ENCODE assay signal across 8 cellular contexts in the genomic region with DNA sequence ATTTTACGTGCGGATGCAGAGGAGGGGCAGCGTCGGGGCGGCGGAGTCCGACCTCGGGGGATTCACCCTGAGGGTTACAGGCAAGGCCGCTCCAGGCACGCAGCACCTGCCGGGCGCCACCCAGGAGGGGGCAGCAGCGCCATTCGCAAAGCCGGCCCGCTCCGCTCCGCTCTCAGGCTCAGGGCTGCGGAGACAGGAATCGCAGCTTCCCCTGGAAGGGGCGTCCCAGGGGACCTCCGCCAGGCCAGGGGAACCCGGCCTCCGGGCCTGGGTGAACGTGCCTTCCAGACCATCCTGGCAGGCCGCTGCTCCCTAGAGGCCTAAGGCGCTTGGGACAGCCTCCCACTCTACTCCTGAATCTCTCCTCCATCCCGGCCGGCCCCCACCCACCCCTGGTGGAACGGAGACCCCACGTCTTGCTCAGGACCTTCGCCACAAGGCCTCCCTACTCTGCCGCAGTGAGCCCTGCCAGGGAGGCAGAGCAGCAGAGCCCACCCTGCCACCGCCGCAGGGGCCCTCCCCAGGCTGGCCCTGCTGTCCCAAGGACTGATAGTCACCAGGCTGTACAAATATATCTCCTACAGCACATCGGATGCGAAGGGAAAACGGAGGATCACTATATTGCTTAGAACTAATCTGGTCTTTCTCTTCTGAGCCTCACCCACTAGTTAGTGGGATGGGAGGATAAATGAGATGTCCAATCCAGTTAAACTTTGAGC.
DNase-seq lines count a peak whose midpoint lies in the region; ATAC-seq and TF ChIP-seq lines count a peak whose summit lies in the region.

No MANE protein-coding gene starts in this region.

- H2AFZ ChIP-seq in neuronal stem cell (ENCODE audit: low read length), result peak overlapping the region; percentile 40

- no peak overlapping the region for H2BK5ac ChIP-seq in neuronal stem cell (ENCODE audit: low read length)

- no peak overlapping the region for H3K4me2 ChIP-seq in neuronal stem cell (ENCODE audit: insufficient read depth, low read length, poor library complexity, severe bottlenecking)

- no peak overlapping the region for H4K8ac ChIP-seq in neuronal stem cell (ENCODE audit: low read depth, low read length)

- H3K4ac ChIP-seq in neuronal stem cell (ENCODE audit: low read length), result no peak overlapping the region

- H3K9me3 ChIP-seq in neuronal stem cell (replicated peaks in 1 of 2; ENCODE audit: control insufficient read depth in 2 of 2, insufficient read depth in 1 of 2, low read depth in 1 of 2, low read length in 2 of 2) (no peaks in the 10 kb centered on the region), testis (no peaks in the 10 kb centered on the region)

- intact Hi-C loops in testis (cut with DNase I; ENCODE audit: low total_unique reads), result no loop called here

- peak; percentile 92 for TF ChIP-seq CTCF in GM13976 (IDR thresholded peaks at IDR 0.05; ENCODE audit: borderline replicate concordance, control extremely low read depth, extremely low read depth, insufficient read depth, missing control alignments)
- peak; percentile 89 for TF ChIP-seq CTCF in fibroblast of the aortic adventitia (IDR thresholded peaks at IDR 0.05; ENCODE audit: insufficient read depth, low read length)
- TF ChIP-seq CTCF in testis (IDR thresholded peaks at IDR 0.05), result peak in 2 of 3 experiments; percentile 55 to 56

- ATAC-seq in HG02610 (IDR thresholded peaks at IDR 0.05; ENCODE audit: unreplicated experiment), result peak; percentile 87

- no peak overlapping the region for H3K27ac ChIP-seq in neuronal stem cell (replicated peaks; ENCODE audit: low read length)
- no peak overlapping the region for H3K27ac ChIP-seq in testis

- no peak overlapping the region for H3K4me3 ChIP-seq in fibroblast of the aortic adventitia (ENCODE audit: low read depth, low read length)
- no peak overlapping the region for H3K4me3 ChIP-seq in neuronal stem cell (ENCODE audit: low read length in 2 of 2)
- H3K4me3 ChIP-seq in testis, result peak overlapping the region; percentile 27 to 33

- H2BK12ac ChIP-seq in neuronal stem cell (ENCODE audit: low read length), result peak overlapping the region; percentile 49

- H2BK120ac ChIP-seq in neuronal stem cell (ENCODE audit: low read depth, low read length), result no peak overlapping the region

- no peak overlapping the region for H3K9ac ChIP-seq in neuronal stem cell (ENCODE audit: low read depth, low read length, poor library complexity)

- H3K27me3 ChIP-seq in neuronal stem cell (ENCODE audit: control insufficient read depth in 3 of 3, insufficient read depth in 3 of 3, low read depth in 1 of 3, low read length in 3 of 3), result peaks cover 0 to 11% (median 0%) of the 10 kb centered on the region in 3 experiments
- H3K27me3 ChIP-seq in testis, result no peaks in the 10 kb centered on the region

- H4K91ac ChIP-seq in neuronal stem cell (ENCODE audit: low read depth, low read length, poor library complexity), result no peak overlapping the region

- peak overlapping the region; percentile 23 for H3K23ac ChIP-seq in neuronal stem cell (ENCODE audit: low read depth, low read length, poor library complexity)

- no peak overlapping the region for H2BK15ac ChIP-seq in neuronal stem cell (ENCODE audit: low read length)

- no CpG with 5 or more reads among the region's 38 CpGs for WGBS in neuronal stem cell (ENCODE audit: extremely low coverage in 2 of 2, insufficient read length in 2 of 2, insufficient replicate concordance in 1 of 2), 2 donors
- WGBS in testis, 2 donors, result 20 to 26% methylated on average over 20 to 38 of the region's 38 CpGs

- H3K18ac ChIP-seq in neuronal stem cell (ENCODE audit: low read length), result peak overlapping the region; percentile 81

- no peak overlapping the region for H2AK5ac ChIP-seq in neuronal stem cell (ENCODE audit: low read depth, low read length)

- H3K36me3 ChIP-seq in neuronal stem cell (replicated peaks in 1 of 2; ENCODE audit: control insufficient read depth in 2 of 2, insufficient read depth in 2 of 2, low read length in 2 of 2) (no peaks in the 10 kb centered on the region), testis (ENCODE audit: low read depth, missing control alignments) (no peaks in the 10 kb centered on the region)

- H3K14ac ChIP-seq in neuronal stem cell (ENCODE audit: low read length), result no peak overlapping the region

- in situ Hi-C loops in GM13976 (cut with MboI; ENCODE audit: low sequenced_read_pairs, unreplicated experiment), result no loop called here

- H3K79me1 ChIP-seq in neuronal stem cell (ENCODE audit: low read depth, low read length), result no peaks in the 10 kb centered on the region

- peaks cover 0 to 12% of the 10 kb centered on the region in 2 donors for H3K4me1 ChIP-seq in neuronal stem cell (ENCODE audit: control insufficient read depth in 2 of 2, insufficient read depth in 1 of 2, low read depth in 1 of 2, low read length in 2 of 2)
- peaks cover 16% of the 10 kb centered on the region for H3K4me1 ChIP-seq in testis

- DNase-seq in GM13976 (ENCODE audit: low spot score) (peak; percentile 88), NCI-H226 (peak; percentile 9), activated T-cell treated with anti-CD3 and anti-CD28 coated beads for 48 hours (ENCODE audit: low read depth) (peak; percentile 79), fibroblast of the aortic adventitia (ENCODE audit: low read depth) (peak; percentile 68), neuronal stem cell (ENCODE audit: low spot score) (peak; percentile 58), testis (peak; percentile 65), RKO (ENCODE audit: low spot score) (no peak)

- TF ChIP-seq POLR2A in testis (IDR thresholded peaks at IDR 0.05), result no peak

Comparison
In these comparisons a context has a peak if more than half of its experiments do, and no peak if none do; other contexts are left out.
1. H3K4me3 ChIP-seq: peak in testis (2 of 2); none in fibroblast of the aortic adventitia (single experiment) and neuronal stem cell (0 of 2).
2. Peak in every context shown above with its lines, with median percentiles within 50 percentile points of each other: CTCF ChIP-seq.